In the genomic region with DNA sequence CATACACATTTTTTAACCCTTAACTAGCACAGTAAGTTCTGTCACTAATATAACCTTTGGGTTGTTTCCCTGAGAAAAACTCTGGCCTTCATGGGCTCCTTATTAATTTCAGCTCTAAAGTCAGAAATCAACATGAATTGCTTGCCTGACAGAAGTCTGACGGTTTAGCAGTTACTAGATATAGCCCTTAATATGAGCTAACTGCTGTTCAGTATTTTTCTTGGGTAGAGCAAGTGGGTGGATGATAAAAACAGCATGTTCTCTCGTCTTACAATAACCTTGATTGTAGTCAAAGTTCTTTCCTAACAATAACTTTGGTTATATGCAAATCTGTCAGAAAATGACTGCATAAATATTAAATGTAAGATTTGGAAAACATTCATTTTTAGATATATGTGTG, we compare ENCODE assay signal across 17 cellular contexts.
DNase-seq lines count a peak whose midpoint lies in the region; FAIRE-seq and TF ChIP-seq lines count a peak whose summit lies in the region.
"Had no signal": no experiment of that assay in that cellular context is flagged by ENCODE, and none has a peak within 500 bp of the region (broad histone marks: within the 10 kb centered on the region; RNA-seq: fewer than 3 reads in every experiment).

No MANE protein-coding gene starts in this region.

- H3K27ac ChIP-seq in caudate nucleus (ENCODE audit: low read depth, low read length) = peak overlapping the region; percentile 88
- H3K27ac ChIP-seq in prostate gland = peak overlapping the region; percentile 35 to 50
- peak overlapping the region; percentile 7 for H3K27ac ChIP-seq in temporal lobe (ENCODE audit: low read depth, low read length)
- H3K27ac ChIP-seq in testis = no peak overlapping the region
- H3K27ac ChIP-seq: BLaER1 treated with 17β-estradiol and CSF1 and Interleukin-3, amounts not matched to agents 10 nM and 100 nM had no signal

- FAIRE-seq in GM12892 (lab: Jason Lieb, UNC) (peak; percentile 5), urothelium cell line (lab: Jason Lieb, UNC) (no peak)
- FAIRE-seq: D721Med, G401.6, GM12891, GM18507, H54 had no signal

- TF ChIP-seq POLR2A in GM12892 (IDR thresholded peaks at IDR 0.05; ENCODE audit: low read depth, low read length) (no peak), prostate gland (IDR thresholded peaks at IDR 0.05) (no peak), testis (IDR thresholded peaks at IDR 0.05) (no peak)

- peaks cover 2% of the 10 kb centered on the region for H3K4me1 ChIP-seq in prostate gland (replicated peaks)
- H3K4me1 ChIP-seq in testis = no peaks in the 10 kb centered on the region
- H3K4me1 ChIP-seq: BLaER1 treated with 17β-estradiol and CSF1 and Interleukin-3, amounts not matched to agents 10 nM and 100 nM had no signal

- 40% methylated on average over 2 of the region's 2 CpGs for WGBS in prostate gland
- WGBS in testis, 2 donors = 24 to 36% methylated on average over 2 of the region's 2 CpGs

- H3K27me3 ChIP-seq in prostate gland (replicated peaks; ENCODE audit: insufficient read depth) = no peaks in the 10 kb centered on the region
- no peaks in the 10 kb centered on the region for H3K27me3 ChIP-seq in testis
- H3K27me3 ChIP-seq: BLaER1 treated with 17β-estradiol and CSF1 and Interleukin-3, amounts not matched to agents 10 nM and 100 nM had no signal

- H3K36me3 ChIP-seq in prostate gland = no peaks in the 10 kb centered on the region
- H3K36me3 ChIP-seq in testis (ENCODE audit: low read depth, missing control alignments) = no peaks in the 10 kb centered on the region
- H3K36me3 ChIP-seq: BLaER1 treated with 17β-estradiol and CSF1 and Interleukin-3, amounts not matched to agents 10 nM and 100 nM had no signal

- intact Hi-C loops in prostate gland (cut with DNase I) (no loop called here), posterior vena cava (cut with DNase I) (no loop called here), testis (cut with DNase I; ENCODE audit: low total_unique reads) (loop anchor here (10.0 kb wide), 1 partner anchor 137 kb away; no protein-coding TSS in a partner anchor)

- no peak overlapping the region for H3K4me3 ChIP-seq in prostate gland
- H3K4me3 ChIP-seq in testis = no peak overlapping the region
- H3K4me3 ChIP-seq: BLaER1 treated with 17β-estradiol and CSF1 and Interleukin-3, amounts not matched to agents 10 nM and 100 nM; GM23338 had no signal

- no peak for DNase-seq in GM12892 (ENCODE audit: insufficient read length)
- DNase-seq in caudate nucleus (lab: John Stamatoyannopoulos, UW) = peak in 2 of 61 donors; percentile 33 to 76
- DNase-seq in prostate gland (ENCODE audit: low spot score) = no peak
- DNase-seq in posterior vena cava (ENCODE audit: low spot score) = no peak
- no peak for DNase-seq in urothelium cell line (ENCODE audit: low spot score)
- no peak for DNase-seq in testis
- DNase-seq: 8988T; CD8-positive, alpha-beta T cell; HCEC 1CT had no signal

- TF ChIP-seq CTCF in prostate gland (IDR thresholded peaks at IDR 0.05) (no peak), testis (IDR thresholded peaks at IDR 0.05) (no peak)

- H3K9me3 ChIP-seq in prostate gland = no peaks in the 10 kb centered on the region
- no peaks in the 10 kb centered on the region for H3K9me3 ChIP-seq in testis
- H3K9me3 ChIP-seq: BLaER1 treated with 17β-estradiol and CSF1 and Interleukin-3, amounts not matched to agents 10 nM and 100 nM had no signal

Comparison
In these comparisons a context has a peak if more than half of its experiments do, and no peak if none do; other contexts are left out.
1. H3K27ac ChIP-seq: peak in caudate nucleus (single experiment), prostate gland (2 of 2) and temporal lobe (single experiment); none in testis (0 of 2).